In genomic region chr3:183946037-183946436, GRCh38 we compare ENCODE assay signal across 1 cellular context.
TF ChIP-seq lines count a peak whose summit lies in the region.

No MANE protein-coding gene starts in this region.

TF ChIP-seq in GM23338, 12 proteins besides CTCF, POLR2A, EP300 and RAD21 (continued from another document):
- TF ChIP-seq ZNF462 (CRISPR knock-in tag; IDR thresholded peaks at IDR 0.05) = no peak
- no peak for TF ChIP-seq JUNB (IDR thresholded peaks at IDR 0.05; ENCODE audit: unreplicated experiment)
- no peak for TF ChIP-seq EZH2 (IDR thresholded peaks at IDR 0.05; ENCODE audit: low read depth, unreplicated experiment)
- TF ChIP-seq ETS1 (IDR thresholded peaks at IDR 0.05) = no peak
- no peak for TF ChIP-seq STAT1 (IDR thresholded peaks at IDR 0.05; ENCODE audit: unreplicated experiment)
- TF ChIP-seq ZNF331 (CRISPR knock-in tag; IDR thresholded peaks at IDR 0.05; ENCODE audit: low read depth) = no peak
